Comparison of ENCODE assay signal across 18 cellular contexts in the genomic region with DNA sequence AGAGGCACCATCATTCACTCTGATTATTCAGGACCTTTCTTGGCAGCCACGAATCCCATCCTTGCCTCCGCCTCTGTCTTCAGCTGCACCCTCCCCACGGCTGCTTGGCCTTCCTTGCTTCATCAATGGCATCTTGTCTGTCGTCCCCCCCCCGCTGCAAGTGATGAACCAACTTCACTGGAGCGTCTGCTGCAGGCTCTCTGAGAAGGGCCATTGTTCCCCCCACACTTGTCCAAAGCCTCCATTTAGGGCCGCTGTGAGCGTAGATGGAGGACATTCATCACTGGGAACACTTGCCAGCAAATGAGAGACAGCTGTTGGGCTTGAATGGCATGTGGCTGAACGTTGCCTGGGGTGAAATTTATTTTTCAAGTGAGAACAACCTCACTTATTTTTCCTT.
"Had no signal": no experiment of that assay in that cellular context is flagged by ENCODE, and none has a peak within 500 bp of the region (broad histone marks: within the 10 kb centered on the region; RNA-seq: fewer than 3 reads in every experiment).

No MANE protein-coding gene starts in this region.

- DNase-seq: activated B cell treated with CpG ODN at 0.5 μM for 24 hours; activated CD4-positive, alpha-beta T cell treated with anti-CD3 and anti-CD28 coated beads, Interleukin-2, amount 10 ng/mL, durations not matched to agents 7 days and 5 days; activated CD8-positive, alpha-beta memory T cell treated with anti-CD3 and anti-CD28 coated beads for 24 hours; activated naive CD4-positive, alpha-beta T cell treated with Interleukin-2 at 50 U/mL for 16 hours; activated naive CD8-positive, alpha-beta T cell treated with anti-CD3 and anti-CD28 coated beads, Interleukin-2, amount 50 U/mL, for 24 hours; central memory CD4-positive, alpha-beta T cell; immature natural killer cell; left colon; right lobe of liver; stimulated activated CD4-positive, alpha-beta T cell treated with anti-CD3 and anti-CD28 coated beads, Interleukin-12 subunit alpha, Interleukin-12 subunit beta, amount 100 ng/mL, for 4 hours; stimulated activated CD4-positive, alpha-beta T cell treated with anti-CD3 and anti-CD28 coated beads, Interleukin-4, amount 100 ng/mL, for 1 hour; stimulated activated CD8-positive, alpha-beta memory T cell treated with anti-CD3 and anti-CD28 coated beads, Interleukin-4, amount 100 ng/mL, for 48 hours; stimulated activated naive CD8-positive, alpha-beta T cell treated with anti-CD3 and anti-CD28 coated beads, Interleukin-15, Interleukin-2, amounts not matched to agents 100 U/mL and 50 U/mL, for 24 hours; testis had no signal

- H3K36me3 Mint-ChIP-seq: immature natural killer cell, memory B cell had no signal

- H3K27ac Mint-ChIP-seq: activated B cell treated with CpG ODN at 0.5 μM for 24 hours; activated CD4-positive, alpha-beta T cell treated with anti-CD3 and anti-CD28 coated beads, Interleukin-2, amount 10 ng/mL, durations not matched to agents 7 days and 5 days; activated naive CD8-positive, alpha-beta T cell treated with anti-CD3 and anti-CD28 coated beads, Interleukin-2, amount 50 U/mL, for 24 hours; immature natural killer cell; memory B cell; progenitor cell of endocrine pancreas; T-helper 1 cell treated with Interleukin-12 subunit alpha and Interleukin-12 subunit beta and Interleukin-4 antibody, amounts not matched to agents 30 μg/mL and 1 μg/mL, for 36 hours had no signal

- H3K27ac ChIP-seq: coronary artery, right lobe of liver, testis had no signal

- H3K9me3 ChIP-seq: right lobe of liver, testis had no signal

- H3K27me3 ChIP-seq: right lobe of liver, testis had no signal

- H3K4me3 ChIP-seq: coronary artery, right lobe of liver, testis had no signal

- H3K4me1 Mint-ChIP-seq: activated B cell treated with CpG ODN at 0.5 μM for 24 hours, immature natural killer cell, memory B cell had no signal

- H3K36me3 ChIP-seq: right lobe of liver had no signal

- ATAC-seq: activated naive CD8-positive, alpha-beta T cell treated with anti-CD3 and anti-CD28 coated beads, Interleukin-2, amount 50 U/mL, for 24 hours; left colon; right lobe of liver; stimulated activated naive CD8-positive, alpha-beta T cell treated with anti-CD3 and anti-CD28 coated beads, Interleukin-15, Interleukin-2, amounts not matched to agents 100 U/mL and 50 U/mL, for 24 hours had no signal

- H3K4me3 Mint-ChIP-seq: activated B cell treated with CpG ODN at 0.5 μM for 24 hours; activated CD4-positive, alpha-beta T cell treated with anti-CD3 and anti-CD28 coated beads, Interleukin-2, amount 10 ng/mL, durations not matched to agents 7 days and 5 days; activated naive CD8-positive, alpha-beta T cell treated with anti-CD3 and anti-CD28 coated beads, Interleukin-2, amount 50 U/mL, for 24 hours; immature natural killer cell; memory B cell; T-helper 1 cell treated with Interleukin-12 subunit alpha and Interleukin-12 subunit beta and Interleukin-4 antibody, amounts not matched to agents 30 μg/mL and 1 μg/mL, for 36 hours had no signal

- H3K4me1 ChIP-seq: right lobe of liver, testis had no signal
